In the genomic region with DNA sequence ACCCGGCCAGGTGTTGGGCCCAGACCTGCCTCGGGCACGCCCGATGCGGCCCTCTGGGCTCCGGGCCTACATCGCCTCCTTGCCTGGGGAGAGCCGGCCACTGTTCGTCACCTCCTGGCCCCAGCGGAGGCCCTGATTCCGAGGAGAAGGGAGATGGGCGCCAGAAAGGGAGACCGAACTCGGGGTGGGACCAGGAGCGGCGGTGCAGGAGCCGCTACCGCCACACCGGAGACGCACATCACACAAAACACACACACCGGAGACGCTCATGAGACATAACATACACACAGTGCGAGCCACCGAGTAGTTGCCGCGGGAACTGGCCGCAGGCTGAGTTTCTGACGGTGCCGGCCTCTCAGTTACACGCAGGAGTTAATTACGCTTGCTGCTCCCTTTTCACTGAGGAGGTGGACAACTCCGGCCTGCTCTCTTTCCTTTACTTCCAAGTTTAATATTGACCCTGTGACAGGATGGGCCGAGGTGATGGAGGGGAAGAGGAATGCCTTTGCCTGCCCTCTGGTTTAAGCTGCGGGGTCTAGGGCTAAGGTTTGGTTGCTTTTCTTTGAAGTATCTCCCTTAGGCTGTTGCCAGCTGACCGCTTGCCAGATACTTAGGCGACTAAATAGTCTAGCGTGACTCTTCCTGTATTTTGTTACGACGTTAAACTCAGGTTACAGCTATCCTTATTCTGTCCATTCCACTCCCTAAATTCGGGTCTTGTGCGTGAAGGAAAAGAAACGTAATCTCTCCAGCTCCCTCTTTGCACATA, we compare ENCODE assay signal across 1 cellular context.
A peak's percentile ranks its signal among the peaks of the same experiment; 100 is the strongest.
TF ChIP-seq lines count a peak whose summit lies in the region.

No MANE protein-coding gene starts in this region.

TF ChIP-seq in HepG2, 621 proteins besides CTCF, POLR2A, EP300 and RAD21 (continued from another document and continues in another):
- TF ChIP-seq, protein P1, sequence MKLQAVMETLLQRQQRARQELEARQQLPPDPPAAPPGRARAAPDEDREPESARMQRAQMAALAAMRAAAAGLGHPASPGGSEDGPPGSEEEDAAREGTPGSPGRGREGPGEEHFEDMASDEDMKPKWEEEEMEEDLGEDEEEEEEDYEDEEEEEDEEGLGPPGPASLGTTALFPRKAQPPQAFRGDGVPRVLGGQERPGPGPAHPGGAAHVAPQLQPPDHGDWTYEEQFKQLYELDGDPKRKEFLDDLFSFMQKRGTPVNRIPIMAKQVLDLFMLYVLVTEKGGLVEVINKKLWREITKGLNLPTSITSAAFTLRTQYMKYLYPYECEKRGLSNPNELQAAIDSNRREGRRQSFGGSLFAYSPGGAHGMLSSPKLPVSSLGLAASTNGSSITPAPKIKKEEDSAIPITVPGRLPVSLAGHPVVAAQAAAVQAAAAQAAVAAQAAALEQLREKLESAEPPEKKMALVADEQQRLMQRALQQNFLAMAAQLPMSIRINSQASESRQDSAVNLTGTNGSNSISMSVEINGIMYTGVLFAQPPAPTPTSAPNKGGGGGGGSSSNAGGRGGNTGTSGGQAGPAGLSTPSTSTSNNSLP (IDR thresholded peaks at IDR 0.05; ENCODE audit: low read depth, low read length), result no peak
- TF ChIP-seq SP1 (IDR thresholded peaks at IDR 0.05) (no peak), SP1 (CRISPR knock-in tag; IDR thresholded peaks at IDR 0.05) (no peak; the same call in 1 of the 2 replicates), TGIF2 (CRISPR knock-in tag; IDR thresholded peaks at IDR 0.05) (no peak; the same call in 1 of the 2 replicates), TOE1 (CRISPR knock-in tag; IDR thresholded peaks at IDR 0.05) (no peak), PPARG (CRISPR knock-in tag; conservative IDR thresholded peaks at IDR 0.05) (no peak), KAT7 (CRISPR knock-in tag; IDR thresholded peaks at IDR 0.05; ENCODE audit: borderline replicate concordance) (peak; percentile 50; the same call in 1 of the 2 replicates), TEAD2 (CRISPR knock-in tag; IDR thresholded peaks at IDR 0.05) (no peak), NCOR1 (IDR thresholded peaks at IDR 0.05; ENCODE audit: borderline replicate concordance, low read length) (no peak), ZNF678 (CRISPR knock-in tag; IDR thresholded peaks at IDR 0.05) (no peak), FIP1L1 (IDR thresholded peaks at IDR 0.05; ENCODE audit: borderline replicate concordance, insufficient read depth, low read depth, low read length) (no peak), ZNF724P (CRISPR knock-in tag; IDR thresholded peaks at IDR 0.05; ENCODE audit: borderline replicate concordance) (no peak), ZFX (CRISPR knock-in tag; IDR thresholded peaks at IDR 0.05; ENCODE audit: low read depth) (peak; percentile 97), HNF4G (IDR thresholded peaks at IDR 0.05; ENCODE audit: borderline replicate concordance, low read depth, low read length) (no peak), HNF4G (CRISPR knock-in tag; IDR thresholded peaks at IDR 0.05; ENCODE audit: borderline replicate concordance, low read depth) (no peak), MEIS1 (CRISPR knock-in tag; IDR thresholded peaks at IDR 0.05; ENCODE audit: borderline replicate concordance) (no peak), HNRNPLL (IDR thresholded peaks at IDR 0.05; ENCODE audit: low read depth, low read length, poor library complexity, severe bottlenecking) (peak; percentile 63), ZNF17 (CRISPR knock-in tag; IDR thresholded peaks at IDR 0.05) (0 out of 2 replicates have a peak, but pooled peaks have one; percentile 33), KDM5A (IDR thresholded peaks at IDR 0.05; ENCODE audit: borderline replicate concordance, low read length) (no peak), ZNF768 (CRISPR knock-in tag; IDR thresholded peaks at IDR 0.05) (peak; percentile 52; the same call in 1 of the 2 replicates), BRD4 (CRISPR knock-in tag; IDR thresholded peaks at IDR 0.05) (peak; percentile 51; the same call in 1 of the 2 replicates), BORCS8-MEF2B (CRISPR knock-in tag; IDR thresholded peaks at IDR 0.05) (no peak; the same call in 1 of the 2 replicates), ZNF205 (CRISPR knock-in tag; IDR thresholded peaks at IDR 0.05) (no peak), ATF7 (IDR thresholded peaks at IDR 0.05) (no peak), ATF7 (CRISPR knock-in tag; IDR thresholded peaks at IDR 0.05) (no peak), ZNF460 (CRISPR knock-in tag; IDR thresholded peaks at IDR 0.05; ENCODE audit: borderline replicate concordance) (no peak), ZNF224 (CRISPR knock-in tag; IDR thresholded peaks at IDR 0.05) (no peak; the same call in 1 of the 2 replicates), ZNF468 (CRISPR knock-in tag; IDR thresholded peaks at IDR 0.05) (0 out of 2 replicates have a peak, but pooled peaks have one; percentile 80), PHB2 (IDR thresholded peaks at IDR 0.05; ENCODE audit: partially characterized antibody) (no peak), ZNF337 (CRISPR knock-in tag; IDR thresholded peaks at IDR 0.05; ENCODE audit: borderline replicate concordance, low read depth) (no peak), MEIS2 (CRISPR knock-in tag; IDR thresholded peaks at IDR 0.05) (peak; percentile 37; the same call in 1 of the 2 replicates), ZNF263 (CRISPR knock-in tag; IDR thresholded peaks at IDR 0.05) (no peak), ZNF160 (CRISPR knock-in tag; IDR thresholded peaks at IDR 0.05) (peak; percentile 29; the same call in 1 of the 2 replicates), CBX5 (CRISPR knock-in tag; IDR thresholded peaks at IDR 0.05; ENCODE audit: borderline replicate concordance) (no peak), PLRG1 (conservative IDR thresholded peaks at IDR 0.05) (no peak), TRIM24 (CRISPR knock-in tag; IDR thresholded peaks at IDR 0.05) (no peak), ZNF274 (CRISPR knock-in tag; IDR thresholded peaks at IDR 0.05) (peak; percentile 11; the same call in 1 of the 2 replicates)
- TF ChIP-seq, protein P2, sequence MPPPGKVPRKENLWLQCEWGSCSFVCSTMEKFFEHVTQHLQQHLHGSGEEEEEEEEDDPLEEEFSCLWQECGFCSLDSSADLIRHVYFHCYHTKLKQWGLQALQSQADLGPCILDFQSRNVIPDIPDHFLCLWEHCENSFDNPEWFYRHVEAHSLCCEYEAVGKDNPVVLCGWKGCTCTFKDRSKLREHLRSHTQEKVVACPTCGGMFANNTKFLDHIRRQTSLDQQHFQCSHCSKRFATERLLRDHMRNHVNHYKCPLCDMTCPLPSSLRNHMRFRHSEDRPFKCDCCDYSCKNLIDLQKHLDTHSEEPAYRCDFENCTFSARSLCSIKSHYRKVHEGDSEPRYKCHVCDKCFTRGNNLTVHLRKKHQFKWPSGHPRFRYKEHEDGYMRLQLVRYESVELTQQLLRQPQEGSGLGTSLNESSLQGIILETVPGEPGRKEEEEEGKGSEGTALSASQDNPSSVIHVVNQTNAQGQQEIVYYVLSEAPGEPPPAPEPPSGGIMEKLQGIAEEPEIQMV (CRISPR knock-in tag; IDR thresholded peaks at IDR 0.05; ENCODE audit: low read depth), result no peak
- TF ChIP-seq, protein P3, sequence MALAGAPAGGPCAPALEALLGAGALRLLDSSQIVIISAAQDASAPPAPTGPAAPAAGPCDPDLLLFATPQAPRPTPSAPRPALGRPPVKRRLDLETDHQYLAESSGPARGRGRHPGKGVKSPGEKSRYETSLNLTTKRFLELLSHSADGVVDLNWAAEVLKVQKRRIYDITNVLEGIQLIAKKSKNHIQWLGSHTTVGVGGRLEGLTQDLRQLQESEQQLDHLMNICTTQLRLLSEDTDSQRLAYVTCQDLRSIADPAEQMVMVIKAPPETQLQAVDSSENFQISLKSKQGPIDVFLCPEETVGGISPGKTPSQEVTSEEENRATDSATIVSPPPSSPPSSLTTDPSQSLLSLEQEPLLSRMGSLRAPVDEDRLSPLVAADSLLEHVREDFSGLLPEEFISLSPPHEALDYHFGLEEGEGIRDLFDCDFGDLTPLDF (CRISPR knock-in tag; IDR thresholded peaks at IDR 0.05), result no peak
- TF ChIP-seq, protein P4, sequence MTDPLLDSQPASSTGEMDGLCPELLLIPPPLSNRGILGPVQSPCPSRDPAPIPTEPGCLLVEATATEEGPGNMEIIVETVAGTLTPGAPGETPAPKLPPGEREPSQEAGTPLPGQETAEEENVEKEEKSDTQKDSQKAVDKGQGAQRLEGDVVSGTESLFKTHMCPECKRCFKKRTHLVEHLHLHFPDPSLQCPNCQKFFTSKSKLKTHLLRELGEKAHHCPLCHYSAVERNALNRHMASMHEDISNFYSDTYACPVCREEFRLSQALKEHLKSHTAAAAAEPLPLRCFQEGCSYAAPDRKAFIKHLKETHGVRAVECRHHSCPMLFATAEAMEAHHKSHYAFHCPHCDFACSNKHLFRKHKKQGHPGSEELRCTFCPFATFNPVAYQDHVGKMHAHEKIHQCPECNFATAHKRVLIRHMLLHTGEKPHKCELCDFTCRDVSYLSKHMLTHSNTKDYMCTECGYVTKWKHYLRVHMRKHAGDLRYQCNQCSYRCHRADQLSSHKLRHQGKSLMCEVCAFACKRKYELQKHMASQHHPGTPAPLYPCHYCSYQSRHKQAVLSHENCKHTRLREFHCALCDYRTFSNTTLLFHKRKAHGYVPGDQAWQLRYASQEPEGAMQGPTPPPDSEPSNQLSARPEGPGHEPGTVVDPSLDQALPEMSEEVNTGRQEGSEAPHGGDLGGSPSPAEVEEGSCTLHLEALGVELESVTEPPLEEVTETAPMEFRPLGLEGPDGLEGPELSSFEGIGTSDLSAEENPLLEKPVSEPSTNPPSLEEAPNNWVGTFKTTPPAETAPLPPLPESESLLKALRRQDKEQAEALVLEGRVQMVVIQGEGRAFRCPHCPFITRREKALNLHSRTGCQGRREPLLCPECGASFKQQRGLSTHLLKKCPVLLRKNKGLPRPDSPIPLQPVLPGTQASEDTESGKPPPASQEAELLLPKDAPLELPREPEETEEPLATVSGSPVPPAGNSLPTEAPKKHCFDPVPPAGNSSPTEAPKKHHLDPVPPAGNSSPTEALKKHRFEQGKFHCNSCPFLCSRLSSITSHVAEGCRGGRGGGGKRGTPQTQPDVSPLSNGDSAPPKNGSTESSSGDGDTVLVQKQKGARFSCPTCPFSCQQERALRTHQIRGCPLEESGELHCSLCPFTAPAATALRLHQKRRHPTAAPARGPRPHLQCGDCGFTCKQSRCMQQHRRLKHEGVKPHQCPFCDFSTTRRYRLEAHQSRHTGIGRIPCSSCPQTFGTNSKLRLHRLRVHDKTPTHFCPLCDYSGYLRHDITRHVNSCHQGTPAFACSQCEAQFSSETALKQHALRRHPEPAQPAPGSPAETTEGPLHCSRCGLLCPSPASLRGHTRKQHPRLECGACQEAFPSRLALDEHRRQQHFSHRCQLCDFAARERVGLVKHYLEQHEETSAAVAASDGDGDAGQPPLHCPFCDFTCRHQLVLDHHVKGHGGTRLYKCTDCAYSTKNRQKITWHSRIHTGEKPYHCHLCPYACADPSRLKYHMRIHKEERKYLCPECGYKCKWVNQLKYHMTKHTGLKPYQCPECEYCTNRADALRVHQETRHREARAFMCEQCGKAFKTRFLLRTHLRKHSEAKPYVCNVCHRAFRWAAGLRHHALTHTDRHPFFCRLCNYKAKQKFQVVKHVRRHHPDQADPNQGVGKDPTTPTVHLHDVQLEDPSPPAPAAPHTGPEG (CRISPR knock-in tag; IDR thresholded peaks at IDR 0.05), result no peak
- TF ChIP-seq, protein P5, sequence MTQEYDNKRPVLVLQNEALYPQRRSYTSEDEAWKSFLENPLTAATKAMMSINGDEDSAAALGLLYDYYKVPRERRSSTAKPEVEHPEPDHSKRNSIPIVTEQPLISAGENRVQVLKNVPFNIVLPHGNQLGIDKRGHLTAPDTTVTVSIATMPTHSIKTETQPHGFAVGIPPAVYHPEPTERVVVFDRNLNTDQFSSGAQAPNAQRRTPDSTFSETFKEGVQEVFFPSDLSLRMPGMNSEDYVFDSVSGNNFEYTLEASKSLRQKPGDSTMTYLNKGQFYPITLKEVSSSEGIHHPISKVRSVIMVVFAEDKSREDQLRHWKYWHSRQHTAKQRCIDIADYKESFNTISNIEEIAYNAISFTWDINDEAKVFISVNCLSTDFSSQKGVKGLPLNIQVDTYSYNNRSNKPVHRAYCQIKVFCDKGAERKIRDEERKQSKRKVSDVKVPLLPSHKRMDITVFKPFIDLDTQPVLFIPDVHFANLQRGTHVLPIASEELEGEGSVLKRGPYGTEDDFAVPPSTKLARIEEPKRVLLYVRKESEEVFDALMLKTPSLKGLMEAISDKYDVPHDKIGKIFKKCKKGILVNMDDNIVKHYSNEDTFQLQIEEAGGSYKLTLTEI (CRISPR knock-in tag; conservative IDR thresholded peaks at IDR 0.05), result no peak
- TF ChIP-seq, protein P6, sequence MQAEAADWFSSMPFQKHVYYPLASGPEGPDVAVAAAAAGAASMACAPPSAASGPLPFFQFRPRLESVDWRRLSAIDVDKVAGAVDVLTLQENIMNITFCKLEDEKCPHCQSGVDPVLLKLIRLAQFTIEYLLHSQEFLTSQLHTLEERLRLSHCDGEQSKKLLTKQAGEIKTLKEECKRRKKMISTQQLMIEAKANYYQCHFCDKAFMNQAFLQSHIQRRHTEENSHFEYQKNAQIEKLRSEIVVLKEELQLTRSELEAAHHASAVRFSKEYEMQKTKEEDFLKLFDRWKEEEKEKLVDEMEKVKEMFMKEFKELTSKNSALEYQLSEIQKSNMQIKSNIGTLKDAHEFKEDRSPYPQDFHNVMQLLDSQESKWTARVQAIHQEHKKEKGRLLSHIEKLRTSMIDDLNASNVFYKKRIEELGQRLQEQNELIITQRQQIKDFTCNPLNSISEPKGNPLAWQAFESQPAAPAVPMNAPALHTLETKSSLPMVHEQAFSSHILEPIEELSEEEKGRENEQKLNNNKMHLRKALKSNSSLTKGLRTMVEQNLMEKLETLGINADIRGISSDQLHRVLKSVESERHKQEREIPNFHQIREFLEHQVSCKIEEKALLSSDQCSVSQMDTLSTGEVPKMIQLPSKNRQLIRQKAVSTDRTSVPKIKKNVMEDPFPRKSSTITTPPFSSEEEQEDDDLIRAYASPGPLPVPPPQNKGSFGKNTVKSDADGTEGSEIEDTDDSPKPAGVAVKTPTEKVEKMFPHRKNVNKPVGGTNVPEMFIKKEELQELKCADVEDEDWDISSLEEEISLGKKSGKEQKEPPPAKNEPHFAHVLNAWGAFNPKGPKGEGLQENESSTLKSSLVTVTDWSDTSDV (CRISPR knock-in tag; IDR thresholded peaks at IDR 0.05), result peak; percentile 70
- TF ChIP-seq, protein P7, sequence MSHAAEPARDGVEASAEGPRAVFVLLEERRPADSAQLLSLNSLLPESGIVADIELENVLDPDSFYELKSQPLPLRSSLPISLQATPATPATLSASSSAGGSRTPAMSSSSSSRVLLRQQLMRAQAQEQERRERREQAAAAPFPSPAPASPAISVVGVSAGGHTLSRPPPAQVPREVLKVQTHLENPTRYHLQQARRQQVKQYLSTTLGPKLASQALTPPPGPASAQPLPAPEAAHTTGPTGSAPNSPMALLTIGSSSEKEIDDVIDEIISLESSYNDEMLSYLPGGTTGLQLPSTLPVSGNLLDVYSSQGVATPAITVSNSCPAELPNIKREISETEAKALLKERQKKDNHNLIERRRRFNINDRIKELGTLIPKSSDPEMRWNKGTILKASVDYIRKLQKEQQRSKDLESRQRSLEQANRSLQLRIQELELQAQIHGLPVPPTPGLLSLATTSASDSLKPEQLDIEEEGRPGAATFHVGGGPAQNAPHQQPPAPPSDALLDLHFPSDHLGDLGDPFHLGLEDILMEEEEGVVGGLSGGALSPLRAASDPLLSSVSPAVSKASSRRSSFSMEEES (CRISPR knock-in tag; IDR thresholded peaks at IDR 0.05), result no peak
- TF ChIP-seq, protein P8, sequence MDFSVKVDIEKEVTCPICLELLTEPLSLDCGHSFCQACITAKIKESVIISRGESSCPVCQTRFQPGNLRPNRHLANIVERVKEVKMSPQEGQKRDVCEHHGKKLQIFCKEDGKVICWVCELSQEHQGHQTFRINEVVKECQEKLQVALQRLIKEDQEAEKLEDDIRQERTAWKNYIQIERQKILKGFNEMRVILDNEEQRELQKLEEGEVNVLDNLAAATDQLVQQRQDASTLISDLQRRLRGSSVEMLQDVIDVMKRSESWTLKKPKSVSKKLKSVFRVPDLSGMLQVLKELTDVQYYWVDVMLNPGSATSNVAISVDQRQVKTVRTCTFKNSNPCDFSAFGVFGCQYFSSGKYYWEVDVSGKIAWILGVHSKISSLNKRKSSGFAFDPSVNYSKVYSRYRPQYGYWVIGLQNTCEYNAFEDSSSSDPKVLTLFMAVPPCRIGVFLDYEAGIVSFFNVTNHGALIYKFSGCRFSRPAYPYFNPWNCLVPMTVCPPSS (IDR thresholded peaks at IDR 0.05), result no peak
